Comparison of ENCODE assay signal across 3 cellular contexts in genomic region chr3:26474706-26475105, GRCh38.
"Had no signal": no experiment of that assay in that cellular context is flagged by ENCODE, and none has a peak within 500 bp of the region (broad histone marks: within the 10 kb centered on the region; RNA-seq: fewer than 3 reads in every experiment).

No MANE protein-coding gene starts in this region.

- H3K4me3 ChIP-seq: GM12878 had no signal

- DNase-seq: GDM1, GF-D8 had no signal
